In genomic region chr1:174968750-174969244, GRCh38 we compare ENCODE assay signal across 8 cellular contexts. TPM values are rescaled to one million over a fixed set of nuclear protein-coding genes. Genes with fewer than 3 reads are reported as not detected.
DNase-seq lines count a peak whose midpoint lies in the region; ATAC-seq and TF ChIP-seq lines count a peak whose summit lies in the region.

No MANE protein-coding gene starts in this region.

- peaks cover 59% of the 10 kb centered on the region for H3K4me1 Mint-ChIP-seq in T-helper 17 cell

- no peaks in the 10 kb centered on the region for H3K27me3 Mint-ChIP-seq in T-helper 17 cell

- H3K4me3 ChIP-seq in AG09309 (ENCODE audit: control insufficient read depth, low read depth, low read length): no peak overlapping the region

- ATAC-seq in GM19023 (IDR thresholded peaks at IDR 0.05; ENCODE audit: unreplicated experiment): peak; percentile 58
- peak; percentile 61 for ATAC-seq in HG03139 (IDR thresholded peaks at IDR 0.05; ENCODE audit: unreplicated experiment)
- ATAC-seq in T-helper 17 cell: peak; percentile 70

- H3K9me3 ChIP-seq in T-helper 17 cell (ENCODE audit: control insufficient read depth, low read length, poor library complexity, severe bottlenecking): no peaks in the 10 kb centered on the region

- peaks cover 4% of the 10 kb centered on the region for H3K36me3 Mint-ChIP-seq in T-helper 17 cell (ENCODE audit: low read depth)

- H3K27ac Mint-ChIP-seq in T-helper 17 cell: peak overlapping the region; percentile 99

- no peak for TF ChIP-seq CTCF in AG09309 (IDR thresholded peaks at IDR 0.05; ENCODE audit: control insufficient read depth, insufficient read depth, low read depth, low read length, missing control alignments)

- H3K4me3 Mint-ChIP-seq in T-helper 17 cell: peak overlapping the region; percentile 79

- DNase-seq in AG09309 (ENCODE audit: low read depth) (peak; percentile 37), T-helper 17 cell (no peak), glomerular endothelial cell (ENCODE audit: extremely low read depth, low read depth, low spot score) (peak; percentile 47), HuH-7.5 (ENCODE audit: low spot score) (no peak), NCI-H1105 (lab: John Stamatoyannopoulos, UW) (no peak), NCI-H1417 treated with DMSO at 0.1 percent for 48 hours (lab: John Stamatoyannopoulos, UW) (no peak)

RNA-seq across cellular contexts. Expression of gene CACYBP, which starts 30.9 kb away (rescaled TPM):
- total RNA-seq in T-helper 17 cell: 10 to 100 TPM; 82.2 to 89.8 TPM
- 76.7 and 82.1 TPM in 2 replicates for total RNA-seq in glomerular endothelial cell

RNA-seq across cellular contexts. Expression of gene MRPS14, which starts 54.4 kb away (rescaled TPM):
- total RNA-seq in T-helper 17 cell (10 to 100 TPM; 13.4 to 16.2 TPM), glomerular endothelial cell (14.9 and 15.1 TPM in 2 replicates)

Comparison
In these comparisons a context has a peak if more than half of its experiments do, and no peak if none do; other contexts are left out.
1. DNase-seq: peak in AG09309 (single experiment) and glomerular endothelial cell (single experiment); none in T-helper 17 cell (0 of 3), HuH-7.5 (single experiment), NCI-H1105 (single experiment) and NCI-H1417 treated with DMSO at 0.1 percent for 48 hours (single experiment).
2. Peak in every context shown above with its lines, with median percentiles within 50 percentile points of each other: ATAC-seq.